8 cellular contexts compared by ENCODE assay signal in the genomic region with DNA sequence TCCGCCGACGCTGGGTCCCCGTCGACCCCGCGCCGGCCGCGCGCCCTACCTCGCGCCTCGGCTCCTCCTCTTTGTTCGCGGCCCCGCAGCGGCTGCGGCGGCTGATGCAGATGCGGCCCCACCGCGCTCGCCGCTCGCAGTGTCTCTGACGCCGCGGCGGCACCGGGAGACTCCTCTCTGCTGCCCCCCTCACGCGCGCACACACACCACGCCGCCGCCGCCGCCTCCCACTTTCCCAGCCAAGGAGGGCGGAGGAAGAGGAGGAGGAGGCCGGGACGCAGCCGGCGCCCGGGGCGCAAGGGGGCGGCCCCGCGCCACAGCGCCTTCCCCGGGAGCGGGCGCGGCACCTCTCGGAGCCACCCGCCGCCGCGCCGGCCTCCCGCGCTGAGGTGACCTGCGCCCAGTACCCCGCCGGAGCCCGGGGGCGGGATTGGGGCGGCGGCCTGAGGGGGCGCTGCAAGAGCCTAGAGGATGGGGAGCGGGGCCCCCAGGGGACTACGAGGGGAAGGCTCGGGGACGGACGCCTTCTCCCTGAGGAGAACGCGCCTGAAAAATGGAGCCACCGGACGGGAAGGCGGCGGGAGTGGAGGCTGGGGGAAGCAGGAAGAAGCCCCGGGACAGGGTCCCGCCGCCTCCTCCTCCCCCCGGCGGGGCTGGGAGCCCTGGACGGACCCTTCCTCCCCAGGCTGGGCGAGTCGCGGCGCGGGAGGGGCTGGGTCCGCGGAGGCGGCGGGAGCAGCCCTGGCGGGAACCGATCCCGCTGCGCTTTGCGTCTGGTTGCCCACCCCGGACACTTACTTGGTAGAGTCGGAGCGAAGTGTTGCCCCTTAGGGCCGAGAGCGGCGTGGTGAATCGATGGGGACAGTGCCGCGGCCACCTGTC. TPM values are rescaled to one million over a fixed set of nuclear protein-coding genes. Genes with fewer than 3 reads are reported as not detected.
DNase-seq lines count a peak whose midpoint lies in the region; ATAC-seq and TF ChIP-seq lines count a peak whose summit lies in the region.

A gene (minus strand): TSS at position 147 of the 882 bp plus-strand sequence. CDS start 1,744 bp downstream, outside the sequence.

- TF ChIP-seq CTCF in foreskin fibroblast (IDR thresholded peaks at IDR 0.05; ENCODE audit: low read depth, low read length) (no peak), nephron (IDR thresholded peaks at IDR 0.05; ENCODE audit: unreplicated experiment in 3 of 3) (peak in 2 of 3 experiments; percentile 34 to 44), upper lobe of left lung (IDR thresholded peaks at IDR 0.05) (peak; percentile 4 to 63 (median 49))

- peaks cover 3 to 16% (median 4%) of the 10 kb centered on the region in 4 donors for H3K4me1 Mint-ChIP-seq in CD4-positive, alpha-beta memory T cell
- H3K4me1 Mint-ChIP-seq in nephron = peaks cover 11% of the 10 kb centered on the region

- peaks cover 10% of the 10 kb centered on the region for H3K4me1 ChIP-seq in CD4-positive, alpha-beta memory T cell (ENCODE audit: insufficient read depth, low read length)
- H3K4me1 ChIP-seq in upper lobe of left lung = peaks cover 27 to 45% (median 33%) of the 10 kb centered on the region in 4 donors

- H3K4me3 ChIP-seq in CD4-positive, alpha-beta memory T cell (ENCODE audit: low read length in 2 of 2) = peak within 1 kb of the TSS in 1 of 2 donors; percentile 27
- H3K4me3 ChIP-seq in foreskin fibroblast (ENCODE audit: low read depth in 1 of 2, low read length in 2 of 2) = peak within 1 kb of the TSS; percentile 67 to 90
- H3K4me3 ChIP-seq in upper lobe of left lung = peak within 1 kb of the TSS; percentile 64 to 93 (median 90)

- H3K36me3 ChIP-seq in CD4-positive, alpha-beta memory T cell (ENCODE audit: insufficient read depth, low read length) = no peaks in the 10 kb centered on the region
- H3K36me3 ChIP-seq in upper lobe of left lung = no peaks in the 10 kb centered on the region

- no peak within 1 kb of the TSS for H3K27ac ChIP-seq in CD4-positive, alpha-beta memory T cell (ENCODE audit: low read depth, low read length)
- H3K27ac ChIP-seq in upper lobe of left lung = peak within 1 kb of the TSS; percentile 90 to 97 (median 94)

- no peaks in the 10 kb centered on the region for H3K36me3 Mint-ChIP-seq in CD4-positive, alpha-beta memory T cell
- peaks cover 13% of the 10 kb centered on the region for H3K36me3 Mint-ChIP-seq in nephron (ENCODE audit: low read depth)

- CTCF ChIA-PET in CD4-positive, alpha-beta memory T cell (lab: Charles Lee; ENCODE audit: partially characterized antibody) = no interaction called here

- peak; percentile 33 for ATAC-seq in GM18870 (IDR thresholded peaks at IDR 0.05; ENCODE audit: unreplicated experiment)
- peak; percentile 26 for ATAC-seq in HG03060 (IDR thresholded peaks at IDR 0.05; ENCODE audit: low read depth, unreplicated experiment)
- ATAC-seq in upper lobe of left lung (ENCODE audit: low FRiP score in 2 of 2) = peak; percentile 92 to 95

- H3K27me3 Mint-ChIP-seq in CD4-positive, alpha-beta memory T cell = peaks cover 42 to 59% of the 10 kb centered on the region in 2 donors
- H3K27me3 Mint-ChIP-seq in nephron (ENCODE audit: low read depth) = peaks cover 9% of the 10 kb centered on the region

- H3K27me3 ChIP-seq in CD4-positive, alpha-beta memory T cell (ENCODE audit: insufficient read depth, low read length) = peaks cover 23% of the 10 kb centered on the region
- H3K27me3 ChIP-seq in upper lobe of left lung = no peaks in the 10 kb centered on the region

- H3K27ac Mint-ChIP-seq in CD4-positive, alpha-beta memory T cell = no peak within 1 kb of the TSS
- peak within 1 kb of the TSS; percentile 65 to 93 (median 85) for H3K27ac Mint-ChIP-seq in nephron

- POLR2A ChIA-PET in CD4-positive, alpha-beta memory T cell (lab: Charles Lee; ENCODE audit: partially characterized antibody) = no interaction called here

- intact Hi-C loops in CD4-positive, alpha-beta memory T cell (cut with micrococcal nuclease) = no loop called here

- H3K9me3 ChIP-seq in CD4-positive, alpha-beta memory T cell (ENCODE audit: control insufficient read depth in 1 of 2, low read length in 2 of 2) = no peaks in the 10 kb centered on the region
- H3K9me3 ChIP-seq in upper lobe of left lung = no peaks in the 10 kb centered on the region

- H3K9me3 Mint-ChIP-seq in CD4-positive, alpha-beta memory T cell = peaks cover 0 to 4% (median 0%) of the 10 kb centered on the region in 8 donors
- no peaks in the 10 kb centered on the region for H3K9me3 Mint-ChIP-seq in nephron

- no peak for TF ChIP-seq EP300 in upper lobe of left lung (IDR thresholded peaks at IDR 0.05)

- peak in 1 of 5 donors; percentile 0 for DNase-seq in CD4-positive, alpha-beta memory T cell
- peak; percentile 28 for DNase-seq in NCI-H2227 treated with DMSO at 0.1 percent for 48 hours (lab: John Stamatoyannopoulos, UW)
- DNase-seq in activated T-cell treated with anti-CD3 and anti-CD28 coated beads, Interleukin-2, amount 50 U/mL, for 1 hour = peak; percentile 18
- peak; percentile 92 to 97 for DNase-seq in foreskin fibroblast
- DNase-seq in upper lobe of left lung = peak; percentile 88 to 96

- peak in 3 of 4 donors; percentile 89 to 95 (median 93) for TF ChIP-seq POLR2A in upper lobe of left lung (IDR thresholded peaks at IDR 0.05)

- 0% methylated on average over 11 to 30 of the region's 110 CpGs for WGBS in upper lobe of left lung, 2 donors

- peak within 1 kb of the TSS; percentile 64 to 84 (median 72) for H3K4me3 Mint-ChIP-seq in CD4-positive, alpha-beta memory T cell
- peak within 1 kb of the TSS; percentile 90 to 97 (median 97) for H3K4me3 Mint-ChIP-seq in nephron

RNA-seq across cellular contexts. Expression of the gene that starts here (rescaled TPM):
- total RNA-seq in CD4-positive, alpha-beta memory T cell = under 1 TPM in 1 of 2 experiments, not detected in 1; 0.15 TPM
- polyA plus RNA-seq in CD4-positive, alpha-beta memory T cell = under 1 TPM in 1 of 2 donors, not detected in 1; 0.11 TPM
- total RNA-seq in upper lobe of left lung = 10 to 100 TPM; 27.1 to 38.7 (median 34.3) TPM

Comparison
In these comparisons a context has a peak if more than half of its experiments do, and no peak if none do; other contexts are left out.
1. RNA of the gene that starts here (total RNA-seq): 27.1 to 38.7 TPM in upper lobe of left lung; 0.15 TPM in CD4-positive, alpha-beta memory T cell; every median in the first group is over 10 times any median in the second.
2. H3K27ac Mint-ChIP-seq: peak in nephron (3 of 3); none in CD4-positive, alpha-beta memory T cell (0 of 7).
3. ATAC-seq: peak in every context shown above with its lines; median percentile 94 in upper lobe of left lung; 33 in GM18870; 26 in HG03060.